Comparison of ENCODE assay signal across 1 cellular context in the genomic region with DNA sequence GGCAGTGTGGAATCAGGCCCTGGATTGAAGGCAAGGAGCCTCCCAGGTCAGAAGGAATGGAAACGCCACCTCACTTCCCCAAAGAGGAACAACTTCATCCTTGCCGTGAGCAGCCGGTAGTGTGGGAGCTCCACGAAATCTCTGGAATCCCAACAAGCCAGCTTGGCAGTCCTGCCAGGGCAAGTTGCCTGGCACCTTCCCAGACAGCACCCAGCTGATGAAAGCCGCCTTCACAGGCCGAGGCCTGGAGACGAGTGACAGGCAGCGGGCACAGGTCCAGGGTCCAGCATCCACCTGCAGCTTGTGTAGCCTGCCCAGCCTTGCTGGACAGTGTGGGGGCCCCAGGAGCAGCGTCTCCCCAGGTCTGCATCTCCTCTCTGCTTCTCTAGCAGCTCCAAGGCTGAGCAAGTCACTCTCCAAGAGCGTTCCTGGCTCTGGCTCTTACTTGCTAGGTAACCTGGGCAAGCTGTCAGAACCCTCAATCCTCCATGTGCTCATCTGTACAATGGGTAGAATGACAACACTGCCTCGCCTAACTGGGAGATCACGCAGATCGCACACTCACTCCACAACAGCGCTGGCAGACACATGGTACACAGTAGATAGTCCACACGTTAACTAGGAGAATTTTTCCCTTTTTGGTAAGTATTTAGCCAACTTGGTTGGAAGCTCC.
TF ChIP-seq lines count a peak whose summit lies in the region.

No MANE protein-coding gene starts in this region.

TF ChIP-seq in K562, 482 proteins besides CTCF, POLR2A, EP300 and RAD21 (continued from another document):
- TF ChIP-seq HDAC2 (IDR thresholded peaks at IDR 0.05) = peak; percentile 35; the same call in 1 of the 2 replicates
